Comparison of ENCODE assay signal across 22 cellular contexts in the genomic region with DNA sequence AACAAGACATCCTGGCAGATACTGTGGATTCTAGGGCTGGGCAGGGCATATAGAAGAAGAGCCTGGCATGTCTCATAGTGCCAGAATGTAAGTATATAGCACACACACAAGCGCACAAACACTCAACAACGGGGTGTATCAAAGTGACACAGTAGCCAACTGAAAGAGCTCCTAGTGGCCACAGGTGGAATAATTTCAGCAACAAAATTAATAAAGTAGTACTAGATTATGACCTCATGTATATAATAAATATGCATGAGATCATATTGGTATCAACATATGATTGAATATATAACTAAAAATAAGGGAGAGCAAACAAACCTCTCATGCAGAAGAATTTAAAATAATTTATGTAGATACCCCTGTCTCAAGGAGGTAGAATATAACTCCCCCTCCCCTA.
DNase-seq lines count a peak whose midpoint lies in the region; ATAC-seq, FAIRE-seq and TF ChIP-seq lines count a peak whose summit lies in the region.
"Had no signal": no experiment of that assay in that cellular context is flagged by ENCODE, and none has a peak within 500 bp of the region (broad histone marks: within the 10 kb centered on the region; RNA-seq: fewer than 3 reads in every experiment).

No MANE protein-coding gene starts in this region.

- H3K27ac ChIP-seq in KMS-11 (no peak overlapping the region), K562 (ENCODE audit: extremely low read depth, low read depth, low read length) (no peak overlapping the region), osteoblast (ENCODE audit: low read depth, low read length) (no peak overlapping the region)
- H3K27ac ChIP-seq: thoracic aorta had no signal

- H3K79me2 ChIP-seq in KMS-11 (ENCODE audit: insufficient read depth, low read depth) (no peaks in the 10 kb centered on the region), K562 (ENCODE audit: control insufficient read depth, insufficient read depth, low read length) (no peaks in the 10 kb centered on the region), osteoblast (ENCODE audit: insufficient read depth, low read length) (no peaks in the 10 kb centered on the region)

- FAIRE-seq in K562 (lab: Jason Lieb, UNC) = no peak
- FAIRE-seq: RCC 7860 had no signal

- H3K27me3 ChIP-seq in KMS-11 (ENCODE audit: insufficient read depth, low read depth) (no peaks in the 10 kb centered on the region), K562 (ENCODE audit: control insufficient read depth in 2 of 2, insufficient read depth in 2 of 2, low read length in 2 of 2) (peaks cover 0 to 5% of the 10 kb centered on the region in 2 experiments; a peak in 1 of 5 replicates), osteoblast (ENCODE audit: insufficient read depth, low read length) (no peaks in the 10 kb centered on the region)
- H3K27me3 ChIP-seq: MG63 had no signal

- CTCF ChIA-PET in K562 (lab: Yijun Ruan, JAX; ENCODE audit: low intra/inter-chr PET ratio) = no interaction called here

- H3K4me3 ChIP-seq in GM12865 (ENCODE audit: low read depth, low read length) (no peak overlapping the region), KMS-11 (IDR thresholded peaks at IDR 0.05; ENCODE audit: insufficient read depth, low read depth, low read length) (no peak overlapping the region), K562 (no peak overlapping the region), osteoblast (ENCODE audit: insufficient read depth, low read length) (no peak overlapping the region)
- H3K4me3 ChIP-seq: HAP-1, MG63, thoracic aorta had no signal

- in situ Hi-C loops in K562 (cut with MboI) = no loop called here

- H3K9me1 ChIP-seq in K562 (ENCODE audit: control insufficient read depth, insufficient read depth, low read length) = no peaks in the 10 kb centered on the region

- H3K36me3 ChIP-seq in KMS-11 (ENCODE audit: insufficient read depth) (no peaks in the 10 kb centered on the region), K562 (ENCODE audit: control insufficient read depth, insufficient read depth, low read length) (no peaks in the 10 kb centered on the region), osteoblast (ENCODE audit: insufficient read depth, low read length) (no peaks in the 10 kb centered on the region)
- H3K36me3 ChIP-seq: HAP-1, MG63, thoracic aorta had no signal

- no peak for TF ChIP-seq POLR2A in K562 (conservative IDR thresholded peaks at IDR 0.05)

- 0% methylated on average over 2 of the region's 2 CpGs for WGBS in K562 (ENCODE audit: insufficient coverage, low coverage, missing lambda C conversion rate)

- H3K9me3 ChIP-seq in K562 (replicated peaks; ENCODE audit: control insufficient read depth, insufficient read depth, low read depth, low read length) (no peaks in the 10 kb centered on the region), osteoblast (ENCODE audit: low read depth, low read length) (no peaks in the 10 kb centered on the region)
- H3K9me3 ChIP-seq: HAP-1, thoracic aorta had no signal

- no peak for DNase-seq in GM12865 (ENCODE audit: low read depth)
- no peak for DNase-seq in K562 (ENCODE audit: extremely low read depth in 1 of 4, low spot score in 3 of 4)
- no peak for DNase-seq in osteoblast (ENCODE audit: insufficient read length, low spot score, missing footprints)
- no peak for DNase-seq in NCI-H69 (lab: John Stamatoyannopoulos, UW)
- DNase-seq in NCI-H774 (lab: John Stamatoyannopoulos, UW) = no peak
- DNase-seq in kidney tubule cell (ENCODE audit: low spot score) = no peak
- DNase-seq: activated CD4-positive, alpha-beta memory T cell treated with anti-CD3 and anti-CD28 coated beads, Interleukin-2, amount 10 ng/mL, durations not matched to agents 7 days and 5 days; activated CD4-positive, CD25-positive, alpha-beta regulatory T cell; activated naive CD4-positive, alpha-beta T cell treated with anti-CD3 and anti-CD28 coated beads, Interleukin-2, amount 10 ng/mL, durations not matched to agents 7 days and 5 days; activated T-cell treated with anti-CD3 and anti-CD28 coated beads, Interleukin-2, amount 50 U/mL, for 1 hour; anterior cingulate cortex; DMS79 treated with DMSO at 0.1 percent for 48 hours; effector CD4-positive, alpha-beta T cell; MG63; midbrain; NCI-H1694; stimulated activated CD4-positive, alpha-beta T cell treated with anti-CD3 and anti-CD28 coated beads, Interleukin-1b, Interleukin-23, amount 100 ng/mL, for 48 hours; stimulated activated naive B cell treated with anti-CD40 and anti-IgM and Interleukin-4, amounts not matched to agents 10 μg/mL and 1 μg/mL and 100 μg/mL, for 72 hours had no signal

- TF ChIP-seq CTCF in GM12865 (IDR thresholded peaks at IDR 0.05; ENCODE audit: insufficient read depth, low read depth, low read length, missing control alignments) (peak; percentile 12), KMS-11 (conservative IDR thresholded peaks at IDR 0.05; ENCODE audit: low read depth, low read length) (0 out of 2 replicates have a peak, but pooled peaks have one; percentile 42), K562 (IDR thresholded peaks at IDR 0.05 in 2 of 3, conservative IDR thresholded peaks at IDR 0.05 in 1 of 3; ENCODE audit: insufficient read depth in 2 of 3, low read depth in 1 of 3, low read length in 3 of 3) (peak; percentile 4 to 27 (median 26); a peak in 1 of 6 replicates), osteoblast (IDR thresholded peaks at IDR 0.05; ENCODE audit: extremely low read depth, low read depth, low read length) (peak; percentile 30)

- no peak overlapping the region for H3K9ac ChIP-seq in KMS-11
- H3K9ac ChIP-seq in K562 (ENCODE audit: insufficient read depth in 1 of 2, low read depth in 2 of 2, low read length in 2 of 2) = no peak overlapping the region

- H2AFZ ChIP-seq in KMS-11 (ENCODE audit: low read depth) (no peak overlapping the region), K562 (ENCODE audit: low read depth, low read length) (no peak overlapping the region), osteoblast (ENCODE audit: low read length) (no peak overlapping the region)

- no peaks in the 10 kb centered on the region for H4K20me1 ChIP-seq in KMS-11 (ENCODE audit: insufficient read depth)
- 0 out of 2 replicates have a peak, but pooled peaks cover 2% of the 10 kb centered on the region for H4K20me1 ChIP-seq in K562 (replicated peaks; ENCODE audit: control insufficient read depth, insufficient read depth, low read length)
- no peaks in the 10 kb centered on the region for H4K20me1 ChIP-seq in osteoblast (ENCODE audit: insufficient read depth, low read length)

- H3K4me1 ChIP-seq in KMS-11 (ENCODE audit: low read depth, poor library complexity, severe bottlenecking) = no peaks in the 10 kb centered on the region
- no peaks in the 10 kb centered on the region for H3K4me1 ChIP-seq in K562 (replicated peaks in 1 of 2; ENCODE audit: control insufficient read depth in 2 of 2, insufficient read depth in 2 of 2, low read length in 2 of 2)
- H3K4me1 ChIP-seq in osteoblast (ENCODE audit: insufficient read depth, low read length) = peaks cover 2% of the 10 kb centered on the region
- H3K4me1 ChIP-seq: HAP-1 had no signal

- no TSS peak for BruUV-seq in K562 (replicated peaks; lab: Mats Ljungman, UMichigan)

- no peak for ATAC-seq in K562
- ATAC-seq: stimulated activated naive B cell treated with anti-CD40 and anti-IgM and Interleukin-4, amounts not matched to agents 10 μg/mL and 1 μg/mL and 100 μg/mL, for 72 hours had no signal

- no peak for TF ChIP-seq EP300 in K562 (IDR thresholded peaks at IDR 0.05; ENCODE audit: low read length)

- POLR2A ChIA-PET in K562 (lab: Yijun Ruan, JAX) = interaction anchor here (1.0 kb wide), 1 partner anchor 19 kb away, joined by 4 read pairs; no protein-coding TSS in a partner anchor

- intact Hi-C loops in K562 (cut with micrococcal nuclease) = no loop called here

- TF ChIP-seq RAD21 in K562 (CRISPR knock-in tag; conservative IDR thresholded peaks at IDR 0.05 in 1 of 2, IDR thresholded peaks at IDR 0.05 in 1 of 2) = no peak

- H3K4me2 ChIP-seq in KMS-11 (no peak overlapping the region), K562 (ENCODE audit: insufficient read depth, low read length) (no peak overlapping the region), osteoblast (ENCODE audit: insufficient read depth, low read length) (no peak overlapping the region)

TF ChIP-seq in K562, 482 proteins besides CTCF, POLR2A, EP300 and RAD21 (continues in another document):
- TF ChIP-seq HNRNPLL (IDR thresholded peaks at IDR 0.05; ENCODE audit: low read depth, low read length, poor library complexity, severe bottlenecking) = no peak
- TF ChIP-seq ZZZ3 (IDR thresholded peaks at IDR 0.05) = no peak
- TF ChIP-seq, protein P1, sequence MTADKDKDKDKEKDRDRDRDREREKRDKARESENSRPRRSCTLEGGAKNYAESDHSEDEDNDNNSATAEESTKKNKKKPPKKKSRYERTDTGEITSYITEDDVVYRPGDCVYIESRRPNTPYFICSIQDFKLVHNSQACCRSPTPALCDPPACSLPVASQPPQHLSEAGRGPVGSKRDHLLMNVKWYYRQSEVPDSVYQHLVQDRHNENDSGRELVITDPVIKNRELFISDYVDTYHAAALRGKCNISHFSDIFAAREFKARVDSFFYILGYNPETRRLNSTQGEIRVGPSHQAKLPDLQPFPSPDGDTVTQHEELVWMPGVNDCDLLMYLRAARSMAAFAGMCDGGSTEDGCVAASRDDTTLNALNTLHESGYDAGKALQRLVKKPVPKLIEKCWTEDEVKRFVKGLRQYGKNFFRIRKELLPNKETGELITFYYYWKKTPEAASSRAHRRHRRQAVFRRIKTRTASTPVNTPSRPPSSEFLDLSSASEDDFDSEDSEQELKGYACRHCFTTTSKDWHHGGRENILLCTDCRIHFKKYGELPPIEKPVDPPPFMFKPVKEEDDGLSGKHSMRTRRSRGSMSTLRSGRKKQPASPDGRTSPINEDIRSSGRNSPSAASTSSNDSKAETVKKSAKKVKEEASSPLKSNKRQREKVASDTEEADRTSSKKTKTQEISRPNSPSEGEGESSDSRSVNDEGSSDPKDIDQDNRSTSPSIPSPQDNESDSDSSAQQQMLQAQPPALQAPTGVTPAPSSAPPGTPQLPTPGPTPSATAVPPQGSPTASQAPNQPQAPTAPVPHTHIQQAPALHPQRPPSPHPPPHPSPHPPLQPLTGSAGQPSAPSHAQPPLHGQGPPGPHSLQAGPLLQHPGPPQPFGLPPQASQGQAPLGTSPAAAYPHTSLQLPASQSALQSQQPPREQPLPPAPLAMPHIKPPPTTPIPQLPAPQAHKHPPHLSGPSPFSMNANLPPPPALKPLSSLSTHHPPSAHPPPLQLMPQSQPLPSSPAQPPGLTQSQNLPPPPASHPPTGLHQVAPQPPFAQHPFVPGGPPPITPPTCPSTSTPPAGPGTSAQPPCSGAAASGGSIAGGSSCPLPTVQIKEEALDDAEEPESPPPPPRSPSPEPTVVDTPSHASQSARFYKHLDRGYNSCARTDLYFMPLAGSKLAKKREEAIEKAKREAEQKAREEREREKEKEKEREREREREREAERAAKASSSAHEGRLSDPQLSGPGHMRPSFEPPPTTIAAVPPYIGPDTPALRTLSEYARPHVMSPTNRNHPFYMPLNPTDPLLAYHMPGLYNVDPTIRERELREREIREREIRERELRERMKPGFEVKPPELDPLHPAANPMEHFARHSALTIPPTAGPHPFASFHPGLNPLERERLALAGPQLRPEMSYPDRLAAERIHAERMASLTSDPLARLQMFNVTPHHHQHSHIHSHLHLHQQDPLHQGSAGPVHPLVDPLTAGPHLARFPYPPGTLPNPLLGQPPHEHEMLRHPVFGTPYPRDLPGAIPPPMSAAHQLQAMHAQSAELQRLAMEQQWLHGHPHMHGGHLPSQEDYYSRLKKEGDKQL (CRISPR knock-in tag; IDR thresholded peaks at IDR 0.05; ENCODE audit: borderline replicate concordance) = no peak
- TF ChIP-seq GATA2 (CRISPR knock-in tag; IDR thresholded peaks at IDR 0.05) = no peak
